In genomic region chr17:41302981-41303380, GRCh38 we compare ENCODE assay signal across 19 cellular contexts. TPM values are rescaled to one million over a fixed set of nuclear protein-coding genes. Genes with fewer than 3 reads are reported as not detected.
DNase-seq lines count a peak whose midpoint lies in the region; ATAC-seq and TF ChIP-seq lines count a peak whose summit lies in the region.
"Had no signal": no experiment of that assay in that cellular context is flagged by ENCODE, and none has a peak within 500 bp of the region (broad histone marks: within the 10 kb centered on the region; RNA-seq: fewer than 3 reads in every experiment).

No MANE protein-coding gene starts in this region.

- no peak overlapping the region for H3K27ac Mint-ChIP-seq in activated CD4-positive, alpha-beta T cell treated with anti-CD3 and anti-CD28 coated beads, Interleukin-2, amount 10 ng/mL, durations not matched to agents 24 days and 14 days
- H3K27ac Mint-ChIP-seq: CD4-positive, alpha-beta T cell; CD8-positive, alpha-beta T cell had no signal

- H3K4me3 ChIP-seq in left ventricle myocardium inferior: no peak overlapping the region
- H3K4me3 ChIP-seq: BLaER1, GM12878 had no signal

- peaks cover 7% of the 10 kb centered on the region for H3K4me1 ChIP-seq in left ventricle myocardium inferior
- H3K4me1 ChIP-seq: BE2C, Caco-2 had no signal

- H3K4me1 Mint-ChIP-seq in activated CD4-positive, alpha-beta T cell treated with anti-CD3 and anti-CD28 coated beads, Interleukin-2, amount 10 ng/mL, durations not matched to agents 24 days and 14 days: peaks cover 4% of the 10 kb centered on the region

- intact Hi-C loops in left ventricle myocardium inferior (cut with micrococcal nuclease) (no loop called here), Right ventricle myocardium inferior (cut with DNase I) (loop anchor here (10.0 kb wide), 1 partner anchor 162 kb away; the partner anchor contains the start of gene KRT32)
- intact Hi-C loops in activated CD4-positive, alpha-beta T cell treated with anti-CD3 and anti-CD28 coated beads, Interleukin-2, amount 10 ng/mL, durations not matched to agents 24 days and 14 days (cut with micrococcal nuclease): no loop called here

- H3K9me3 Mint-ChIP-seq in activated CD4-positive, alpha-beta T cell treated with anti-CD3 and anti-CD28 coated beads, Interleukin-2, amount 10 ng/mL, durations not matched to agents 24 days and 14 days: peaks cover 4% of the 10 kb centered on the region

- H3K36me3 Mint-ChIP-seq in activated CD4-positive, alpha-beta T cell treated with anti-CD3 and anti-CD28 coated beads, Interleukin-2, amount 10 ng/mL, durations not matched to agents 24 days and 14 days (ENCODE audit: low read depth): no peaks in the 10 kb centered on the region
- H3K36me3 Mint-ChIP-seq: CD8-positive, alpha-beta T cell had no signal

- in situ Hi-C loops in G401 (cut with HindIII; ENCODE audit: low sequenced_read_pairs): no loop called here

- DNase-seq in left ventricle myocardium inferior (no peak), Right ventricle myocardium inferior (ENCODE audit: missing footprints) (no peak), G401 (ENCODE audit: low spot score) (peak; percentile 80), cerebellar cortex (ENCODE audit: low spot score) (peak; percentile 76), HuH-7 (ENCODE audit: low spot score) (no peak)
- no peak for DNase-seq in activated CD4-positive, alpha-beta T cell treated with anti-CD3 and anti-CD28 coated beads, Interleukin-2, amount 10 ng/mL, durations not matched to agents 24 days and 14 days
- DNase-seq in stimulated activated CD4-positive, alpha-beta T cell treated with anti-CD3 and anti-CD28 coated beads, Interleukin-12 subunit alpha, Interleukin-12 subunit beta, amount 100 ng/mL, for 4 hours: no peak
- DNase-seq: 8988T; ACHN; BE2C; Caco-2; Calu3; CD4-positive, alpha-beta T cell; CD8-positive, alpha-beta T cell; GDM1 had no signal

- TF ChIP-seq CTCF in left ventricle myocardium inferior (IDR thresholded peaks at IDR 0.05; ENCODE audit: borderline replicate concordance): no peak

- H3K4me3 Mint-ChIP-seq in activated CD4-positive, alpha-beta T cell treated with anti-CD3 and anti-CD28 coated beads, Interleukin-2, amount 10 ng/mL, durations not matched to agents 24 days and 14 days: no peak overlapping the region
- H3K4me3 Mint-ChIP-seq: CD4-positive, alpha-beta T cell; CD8-positive, alpha-beta T cell had no signal

- no peak for ATAC-seq in Right ventricle myocardium inferior
- ATAC-seq: CD8-positive, alpha-beta T cell; GM12878 had no signal

- H3K36me3 ChIP-seq in left ventricle myocardium inferior: no peaks in the 10 kb centered on the region
- H3K36me3 ChIP-seq: BE2C, BLaER1 had no signal

- peak overlapping the region; percentile 32 for H3K27ac ChIP-seq in left ventricle myocardium inferior (replicated peaks)
- H3K27ac ChIP-seq: BLaER1, C4-2B had no signal

- peaks cover 46% of the 10 kb centered on the region for H3K27me3 ChIP-seq in left ventricle myocardium inferior (ENCODE audit: low read depth)
- H3K27me3 ChIP-seq: BLaER1 had no signal

- no peaks in the 10 kb centered on the region for H3K27me3 Mint-ChIP-seq in activated CD4-positive, alpha-beta T cell treated with anti-CD3 and anti-CD28 coated beads, Interleukin-2, amount 10 ng/mL, durations not matched to agents 24 days and 14 days
- H3K27me3 Mint-ChIP-seq: CD4-positive, alpha-beta T cell had no signal

- peaks cover 9% of the 10 kb centered on the region for H3K9me3 ChIP-seq in left ventricle myocardium inferior (replicated peaks)
- H3K9me3 ChIP-seq: BE2C, BLaER1, Caco-2 had no signal

RNA-seq across cellular contexts. Expression of gene KRTAP29-1, which starts 0.3 kb away (rescaled TPM):
- total RNA-seq in left ventricle myocardium inferior: not detected
- not detected for total RNA-seq in Right ventricle myocardium inferior
- not detected in 2 replicates for total RNA-seq in G401 (2014; rRNA removed; shearing (Covaris generic))
- not detected in 2 replicates for total RNA-seq in activated CD4-positive, alpha-beta T cell treated with anti-CD3 and anti-CD28 coated beads, Interleukin-2, amount 10 ng/mL, durations not matched to agents 24 days and 14 days
- total RNA-seq: A673; Caco-2; Calu3; CD4-positive, alpha-beta T cell; CD8-positive, alpha-beta T cell; GM12878 had no signal

RNA-seq across cellular contexts. Expression of gene KRTAP16-1, which starts 6.1 kb away (rescaled TPM):
- not detected for total RNA-seq in left ventricle myocardium inferior
- not detected for total RNA-seq in Right ventricle myocardium inferior
- not detected in 2 replicates for total RNA-seq in G401 (2014; rRNA removed; shearing (Covaris generic))
- not detected in 2 replicates for total RNA-seq in activated CD4-positive, alpha-beta T cell treated with anti-CD3 and anti-CD28 coated beads, Interleukin-2, amount 10 ng/mL, durations not matched to agents 24 days and 14 days
- total RNA-seq: A673, Caco-2, Calu3, GM12878 had no signal

RNA-seq across cellular contexts. Expression of gene KRTAP17-1, which starts 12.5 kb away (rescaled TPM):
- not detected for total RNA-seq in left ventricle myocardium inferior
- total RNA-seq in Right ventricle myocardium inferior: not detected
- not detected in 2 replicates for total RNA-seq in G401 (2014; rRNA removed; shearing (Covaris generic))
- not detected in 2 replicates for total RNA-seq in activated CD4-positive, alpha-beta T cell treated with anti-CD3 and anti-CD28 coated beads, Interleukin-2, amount 10 ng/mL, durations not matched to agents 24 days and 14 days
- total RNA-seq: A673; Caco-2; Calu3; CD4-positive, alpha-beta T cell; CD8-positive, alpha-beta T cell had no signal

RNA-seq across cellular contexts. Expression of gene KRTAP9-7, which starts 27.5 kb away (rescaled TPM):
- total RNA-seq in left ventricle myocardium inferior: not detected
- not detected for total RNA-seq in Right ventricle myocardium inferior
- not detected in 2 replicates for total RNA-seq in G401 (2014; rRNA removed; shearing (Covaris generic))
- total RNA-seq in activated CD4-positive, alpha-beta T cell treated with anti-CD3 and anti-CD28 coated beads, Interleukin-2, amount 10 ng/mL, durations not matched to agents 24 days and 14 days: not detected in 2 replicates
- total RNA-seq: A673; Caco-2; Calu3; CD4-positive, alpha-beta T cell; CD8-positive, alpha-beta T cell; GM12878 had no signal

RNA-seq across cellular contexts. Expression of gene KRTAP9-6, which starts 37.8 kb away (rescaled TPM):
- total RNA-seq in left ventricle myocardium inferior (not detected), Right ventricle myocardium inferior (not detected)
- total RNA-seq in G401 (2014; rRNA removed; shearing (Covaris generic)): not detected in 2 replicates
- total RNA-seq in activated CD4-positive, alpha-beta T cell treated with anti-CD3 and anti-CD28 coated beads, Interleukin-2, amount 10 ng/mL, durations not matched to agents 24 days and 14 days: not detected in 2 replicates
- total RNA-seq: A673; Caco-2; Calu3; CD4-positive, alpha-beta T cell; CD8-positive, alpha-beta T cell; GM12878 had no signal

Comparison
In these comparisons a context has a peak if more than half of its experiments do, and no peak if none do; other contexts are left out.
1. DNase-seq: peak in G401 (single experiment) and cerebellar cortex (single experiment); none in left ventricle myocardium inferior (single experiment), Right ventricle myocardium inferior (single experiment), activated CD4-positive, alpha-beta T cell treated with anti-CD3 and anti-CD28 coated beads, Interleukin-2, amount 10 ng/mL, durations not matched to agents 24 days and 14 days (single experiment), stimulated activated CD4-positive, alpha-beta T cell treated with anti-CD3 and anti-CD28 coated beads, Interleukin-12 subunit alpha, Interleukin-12 subunit beta, amount 100 ng/mL, for 4 hours (single experiment) and HuH-7 (single experiment).